In the genomic region with DNA sequence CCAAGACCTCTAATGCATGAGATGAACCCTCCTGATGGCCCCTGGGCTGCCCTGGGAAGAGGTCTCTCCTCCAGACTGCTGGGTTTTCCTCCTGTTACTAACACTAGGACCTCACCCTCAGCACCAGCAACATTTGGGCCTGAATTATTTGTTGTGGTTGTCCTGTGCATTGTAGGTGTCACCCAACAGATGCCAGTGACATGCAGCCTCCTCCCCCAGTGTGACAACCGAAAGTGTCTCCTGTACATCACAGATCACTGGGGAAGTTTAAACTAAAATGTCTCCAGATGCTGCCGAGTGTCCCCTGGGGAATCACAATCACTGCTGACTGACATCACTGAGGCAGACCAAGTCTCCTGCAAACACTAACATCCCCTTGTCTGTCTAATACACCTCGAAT, we compare ENCODE assay signal across 1 cellular context.
TF ChIP-seq lines count a peak whose summit lies in the region.

No MANE protein-coding gene starts in this region.

TF ChIP-seq in IMR-90, 13 proteins besides CTCF, POLR2A, EP300 and RAD21:
- TF ChIP-seq SMC3 (IDR thresholded peaks at IDR 0.05; ENCODE audit: low read depth, low read length) (no peak), RCOR1 (IDR thresholded peaks at IDR 0.05; ENCODE audit: insufficient replicate concordance, low read length) (no peak), CEBPB (IDR thresholded peaks at IDR 0.05; ENCODE audit: low read depth, low read length) (no peak), MAZ (IDR thresholded peaks at IDR 0.05; ENCODE audit: borderline replicate concordance, low read depth, low read length) (no peak), MXI1 (IDR thresholded peaks at IDR 0.05; ENCODE audit: borderline replicate concordance, low read depth, low read length) (no peak), MAFK (IDR thresholded peaks at IDR 0.05; ENCODE audit: low read depth, low read length) (no peak), BHLHE40 (IDR thresholded peaks at IDR 0.05; ENCODE audit: low read depth, low read length) (no peak)
TF ChIP-seq in IMR-90: peak in this region for 0.
